Comparison of ENCODE assay signal across 1 cellular context in genomic region chr22:35230839-35231584, GRCh38.
A peak's percentile ranks its signal among the peaks of the same experiment; 100 is the strongest.
TF ChIP-seq lines count a peak whose summit lies in the region.

No MANE protein-coding gene starts in this region.

TF ChIP-seq in HCT116, 20 proteins besides CTCF, POLR2A, EP300 and RAD21 (continued from another document):
- peak; percentile 42; the same call in 1 of the 2 replicates for TF ChIP-seq MAX (IDR thresholded peaks at IDR 0.05)
- no peak for TF ChIP-seq CBX3 (IDR thresholded peaks at IDR 0.05; ENCODE audit: low read depth)
- TF ChIP-seq ZNF274 (IDR thresholded peaks at IDR 0.05; ENCODE audit: low read depth, low read length), result no peak
- TF ChIP-seq EGR1 (IDR thresholded peaks at IDR 0.05; ENCODE audit: low read depth), result no peak
- TF ChIP-seq SIN3A (IDR thresholded peaks at IDR 0.05; ENCODE audit: low read depth), result 0 out of 2 replicates have a peak, but pooled peaks have one; percentile 37
- TF ChIP-seq POLR2AphosphoS5 (IDR thresholded peaks at IDR 0.05; ENCODE audit: low read depth, low read length), result peak; percentile 79
- no peak for TF ChIP-seq ZFX (IDR thresholded peaks at IDR 0.05)
- TF ChIP-seq EZH2phosphoT487 (IDR thresholded peaks at IDR 0.05; ENCODE audit: borderline replicate concordance), result no peak
- no peak for TF ChIP-seq TCF7L2 (IDR thresholded peaks at IDR 0.05; ENCODE audit: borderline replicate concordance, extremely low read depth, insufficient read depth, insufficient read length)
- no peak for TF ChIP-seq FOSL1 (IDR thresholded peaks at IDR 0.05; ENCODE audit: low read depth)
- no peak for TF ChIP-seq ELF1 (IDR thresholded peaks at IDR 0.05; ENCODE audit: borderline replicate concordance, low read depth)
- TF ChIP-seq, protein P1, sequence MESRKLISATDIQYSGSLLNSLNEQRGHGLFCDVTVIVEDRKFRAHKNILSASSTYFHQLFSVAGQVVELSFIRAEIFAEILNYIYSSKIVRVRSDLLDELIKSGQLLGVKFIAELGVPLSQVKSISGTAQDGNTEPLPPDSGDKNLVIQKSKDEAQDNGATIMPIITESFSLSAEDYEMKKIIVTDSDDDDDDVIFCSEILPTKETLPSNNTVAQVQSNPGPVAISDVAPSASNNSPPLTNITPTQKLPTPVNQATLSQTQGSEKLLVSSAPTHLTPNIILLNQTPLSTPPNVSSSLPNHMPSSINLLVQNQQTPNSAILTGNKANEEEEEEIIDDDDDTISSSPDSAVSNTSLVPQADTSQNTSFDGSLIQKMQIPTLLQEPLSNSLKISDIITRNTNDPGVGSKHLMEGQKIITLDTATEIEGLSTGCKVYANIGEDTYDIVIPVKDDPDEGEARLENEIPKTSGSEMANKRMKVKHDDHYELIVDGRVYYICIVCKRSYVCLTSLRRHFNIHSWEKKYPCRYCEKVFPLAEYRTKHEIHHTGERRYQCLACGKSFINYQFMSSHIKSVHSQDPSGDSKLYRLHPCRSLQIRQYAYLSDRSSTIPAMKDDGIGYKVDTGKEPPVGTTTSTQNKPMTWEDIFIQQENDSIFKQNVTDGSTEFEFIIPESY (IDR thresholded peaks at IDR 0.05; ENCODE audit: extremely low read depth, insufficient replicate concordance, low read length), result peak; percentile 88
